In the genomic region with DNA sequence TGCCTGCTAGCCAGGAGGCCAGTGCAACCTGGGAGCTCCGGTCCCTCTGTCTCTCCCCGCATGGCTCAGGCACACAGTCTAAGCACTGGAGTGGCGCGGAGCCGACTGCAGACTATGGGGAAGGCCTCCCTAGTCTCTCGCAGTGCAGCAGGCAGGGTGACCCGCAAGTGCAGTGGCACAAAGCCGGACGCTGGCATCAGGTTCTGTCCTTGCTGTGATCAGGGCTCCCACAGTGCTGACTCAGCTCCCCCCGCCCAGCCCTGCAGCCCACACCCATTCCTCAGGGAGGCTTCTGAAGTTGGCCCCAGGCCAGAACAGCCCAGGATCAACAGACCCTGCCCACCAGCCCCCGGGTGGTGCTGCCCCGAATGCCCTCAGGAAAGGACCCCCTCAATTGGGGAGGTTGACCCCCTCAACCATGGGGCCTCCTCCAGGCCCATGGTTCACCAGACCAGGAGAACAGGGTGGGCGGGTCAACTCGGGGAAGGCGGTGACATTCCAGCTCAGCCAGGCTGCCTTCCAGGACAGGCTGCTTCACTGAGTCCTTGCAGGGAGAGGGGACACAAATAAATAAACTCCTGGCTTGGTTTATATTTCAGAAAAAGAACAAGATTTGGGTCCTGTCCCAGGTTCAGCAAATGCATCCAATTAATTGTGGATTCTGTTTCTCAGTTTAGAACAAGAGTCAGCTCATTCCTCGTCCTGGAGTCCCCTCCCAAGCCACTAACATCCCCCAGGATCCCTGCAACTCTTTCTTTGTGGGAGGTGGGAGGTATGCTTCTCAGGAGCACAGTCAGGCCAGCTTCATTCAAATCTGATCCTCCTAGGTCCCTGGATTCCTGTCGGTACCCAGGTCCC, we compare ENCODE assay signal across 9 cellular contexts. TPM values are rescaled to one million over a fixed set of nuclear protein-coding genes. Genes with fewer than 3 reads are reported as not detected.
DNase-seq lines count a peak whose midpoint lies in the region; ATAC-seq and TF ChIP-seq lines count a peak whose summit lies in the region.
"Had no signal": no experiment of that assay in that cellular context is flagged by ENCODE, and none has a peak within 500 bp of the region (broad histone marks: within the 10 kb centered on the region; RNA-seq: fewer than 3 reads in every experiment).

No MANE protein-coding gene starts in this region.

- H3K4me3 ChIP-seq in PC-9 (peak overlapping the region; percentile 5; the same call in 1 of the 2 replicates), osteoblast (ENCODE audit: insufficient read depth, low read length) (no peak overlapping the region)

- H3K4me2 ChIP-seq in PC-9 (peak overlapping the region; percentile 62), osteoblast (ENCODE audit: insufficient read depth, low read length) (no peak overlapping the region)

- ATAC-seq in foreskin keratinocyte (peak; percentile 19), GM18511 (IDR thresholded peaks at IDR 0.05; ENCODE audit: unreplicated experiment) (no peak)

- intact Hi-C loops in PC-9 (cut with micrococcal nuclease; ENCODE audit: unreplicated experiment): loop anchor here (2.0 to 5.0 kb wide), 2 partner anchors 30 to 928 kb away; no protein-coding TSS in a partner anchor

- H3K79me2 ChIP-seq in PC-9 (ENCODE audit: low read depth): peaks cover 91% of the 10 kb centered on the region
- H3K79me2 ChIP-seq in osteoblast (ENCODE audit: insufficient read depth, low read length): peaks cover 76% of the 10 kb centered on the region

- peaks cover 43% of the 10 kb centered on the region for H3K4me1 ChIP-seq in PC-9 (replicated peaks; ENCODE audit: insufficient read depth)
- H3K4me1 ChIP-seq in foreskin keratinocyte: peaks cover 5% of the 10 kb centered on the region
- H3K4me1 ChIP-seq in osteoblast (ENCODE audit: insufficient read depth, low read length): peaks cover 15% of the 10 kb centered on the region

- CTCF ChIA-PET in PC-9 (lab: Charles Lee): interaction anchor here (1.2 kb wide), 1 partner anchor 15 kb away, joined by 3 read pairs; no protein-coding TSS in a partner anchor

- H4K20me1 ChIP-seq in PC-9 (ENCODE audit: insufficient read depth): no peaks in the 10 kb centered on the region
- H4K20me1 ChIP-seq in osteoblast (ENCODE audit: insufficient read depth, low read length): peaks cover 53% of the 10 kb centered on the region

- H3K27me3 ChIP-seq in PC-9 (ENCODE audit: insufficient read depth, low read depth) (no peaks in the 10 kb centered on the region), foreskin keratinocyte (no peaks in the 10 kb centered on the region), osteoblast (ENCODE audit: insufficient read depth, low read length) (no peaks in the 10 kb centered on the region)

- no TSS peak for BruUV-seq in PC-9 (replicated peaks; lab: Mats Ljungman, UMichigan)

- H3K27ac ChIP-seq in PC-9 (peak overlapping the region; percentile 51), foreskin keratinocyte (no peak overlapping the region), osteoblast (ENCODE audit: low read depth, low read length) (no peak overlapping the region)

- DNase-seq in AG08396 (ENCODE audit: low spot score): peak; percentile 80
- DNase-seq in PC-9: peak; percentile 71 to 88
- no peak for DNase-seq in foreskin keratinocyte
- peak; percentile 95 for DNase-seq in osteoblast (ENCODE audit: insufficient read length, low spot score, missing footprints)
- no peak for DNase-seq in NCI-H748 treated with DMSO at 0.1 percent for 48 hours (lab: John Stamatoyannopoulos, UW)
- no peak for DNase-seq in stimulated activated CD4-positive, alpha-beta T cell treated with anti-CD3 and anti-CD28 coated beads, Interleukin-12 subunit alpha, Interleukin-12 subunit beta, amount 100 ng/mL, for 4 hours
- no peak for DNase-seq in NCI-H2081 treated with DMSO at 0.1 percent for 48 hours (lab: John Stamatoyannopoulos, UW)
- DNase-seq: NCI-H2107 had no signal

- H3K9me3 ChIP-seq in PC-9 (ENCODE audit: insufficient read depth, low read depth) (no peaks in the 10 kb centered on the region), osteoblast (ENCODE audit: low read depth, low read length) (no peaks in the 10 kb centered on the region)

- POLR2A ChIA-PET in PC-9 (lab: Charles Lee; ENCODE audit: unreplicated experiment): interaction anchor here (0.6 kb wide), 2 partner anchors 51 to 331 kb away, joined by 4 to 36 read pairs; no protein-coding TSS in a partner anchor

- H2AFZ ChIP-seq in PC-9: no peak overlapping the region
- H2AFZ ChIP-seq in osteoblast (ENCODE audit: low read length): no peak overlapping the region

- H3K9me2 ChIP-seq in PC-9 (ENCODE audit: insufficient read depth): no peaks in the 10 kb centered on the region

- H3K36me3 ChIP-seq in PC-9 (ENCODE audit: low read depth): no peaks in the 10 kb centered on the region
- H3K36me3 ChIP-seq in osteoblast (ENCODE audit: insufficient read depth, low read length): no peaks in the 10 kb centered on the region

- TF ChIP-seq CTCF in PC-9 (conservative IDR thresholded peaks at IDR 0.05): no peak
- no peak for TF ChIP-seq CTCF in foreskin keratinocyte (conservative IDR thresholded peaks at IDR 0.05)
- no peak for TF ChIP-seq CTCF in osteoblast (IDR thresholded peaks at IDR 0.05; ENCODE audit: extremely low read depth, low read depth, low read length)

- H3F3A ChIP-seq in PC-9 (ENCODE audit: insufficient read depth, low read depth): peaks cover 15% of the 10 kb centered on the region; the same call in 1 of the 2 replicates

RNA-seq across cellular contexts. Expression of a gene that starts 12.2 kb away (rescaled TPM):
- 87.5 and 95.6 TPM in 2 replicates for total RNA-seq in PC-9 (2021)
- 30.6 and 30.8 TPM in 2 replicates for total RNA-seq in foreskin keratinocyte
- 29.4 and 31.0 TPM in 2 replicates for polyA plus RNA-seq in foreskin keratinocyte
- total RNA-seq in osteoblast: 83.7 and 85.4 TPM in 2 replicates

Comparison
In these comparisons a context has a peak if more than half of its experiments do, and no peak if none do; other contexts are left out.
1. DNase-seq: peak in AG08396 (single experiment), PC-9 (2 of 2) and osteoblast (single experiment); none in foreskin keratinocyte (0 of 2), NCI-H748 treated with DMSO at 0.1 percent for 48 hours (single experiment), stimulated activated CD4-positive, alpha-beta T cell treated with anti-CD3 and anti-CD28 coated beads, Interleukin-12 subunit alpha, Interleukin-12 subunit beta, amount 100 ng/mL, for 4 hours (single experiment) and NCI-H2081 treated with DMSO at 0.1 percent for 48 hours (single experiment).